9 cellular contexts compared by ENCODE assay signal in genomic region chr19:35719402-35720162, GRCh38. TPM values are rescaled to one million over a fixed set of nuclear protein-coding genes. Genes with fewer than 3 reads are reported as not detected.
A peak's percentile ranks its signal among the peaks of the same experiment; 100 is the strongest.
DNase-seq lines count a peak whose midpoint lies in the region; ATAC-seq, FAIRE-seq and TF ChIP-seq lines count a peak whose summit lies in the region.
"Had no signal": no experiment of that assay in that cellular context is flagged by ENCODE, and none has a peak within 500 bp of the region (broad histone marks: within the 10 kb centered on the region; RNA-seq: fewer than 3 reads in every experiment).

No MANE protein-coding gene starts in this region.

- peak overlapping the region; percentile 83; the same call in 1 of the 2 replicates for H3K4me2 ChIP-seq in MM.1S (ENCODE audit: low read depth, low read length)

- intact Hi-C loops in CD4-positive, alpha-beta T cell (cut with DNase I, micrococcal nuclease): loop anchor here (5.0 to 10.0 kb wide), 3 partner anchors 38 to 455 kb away; partner anchors contain the start of genes COX6B1 (in 1 of the 2), HSPB6 (in 1 of the 2), PROSER3 (in 1 of the 2) and USF2 (in 1 of the 2)
- intact Hi-C loops in dorsolateral prefrontal cortex (cut with DNase I): loop anchor here in 1 of 2 donors (5.0 kb wide), 1 partner anchor 72 kb away; the partner anchor contains the start of gene COX6B1

- no peak overlapping the region for H2AFZ ChIP-seq in MM.1S (ENCODE audit: low read length)

- H3K9me3 Mint-ChIP-seq in CD4-positive, alpha-beta T cell: no peaks in the 10 kb centered on the region
- no peaks in the 10 kb centered on the region for H3K9me3 Mint-ChIP-seq in nephron

- no peaks in the 10 kb centered on the region for H3K27me3 Mint-ChIP-seq in CD4-positive, alpha-beta T cell
- H3K27me3 Mint-ChIP-seq in nephron (ENCODE audit: low read depth): no peaks in the 10 kb centered on the region

- H3K4me1 ChIP-seq in MM.1S (ENCODE audit: low read length): peaks cover 9% of the 10 kb centered on the region; the same call in 1 of the 2 replicates

- H3K27me3 ChIP-seq in CD4-positive, alpha-beta T cell (ENCODE audit: control insufficient read depth, insufficient read depth, low read length): no peaks in the 10 kb centered on the region
- H3K27me3 ChIP-seq in MM.1S (replicated peaks; ENCODE audit: insufficient read depth, low read length) (peaks cover 1% of the 10 kb centered on the region; the same call in 1 of the 2 replicates), dorsolateral prefrontal cortex (no peaks in the 10 kb centered on the region)

- peak overlapping the region; percentile 78; the same call in 1 of the 2 replicates for H3K9ac ChIP-seq in MM.1S (ENCODE audit: low read length)

- no peak for FAIRE-seq in urothelium cell line (lab: Jason Lieb, UNC)

- H3K27ac Mint-ChIP-seq in CD4-positive, alpha-beta T cell: peak overlapping the region; percentile 87
- peak overlapping the region; percentile 56 to 90 (median 60) for H3K27ac Mint-ChIP-seq in nephron

- CTCF ChIA-PET in CD4-positive, alpha-beta T cell (lab: Charles Lee): no interaction called here

- H3K4me3 Mint-ChIP-seq in CD4-positive, alpha-beta T cell: peak overlapping the region; percentile 95
- H3K4me3 Mint-ChIP-seq in nephron: peak overlapping the region; percentile 92 to 96 (median 94)

- POLR2A ChIA-PET in CD4-positive, alpha-beta T cell (lab: Charles Lee): interaction anchor here (1.0 to 2.1 kb wide), 9 partner anchors 8 to 71 kb away, joined by 3 to 20 read pairs (median 10); partner anchors contain the start of genes COX6B1, IGFLR1, LIN37 and PSENEN

- peaks cover 45% of the 10 kb centered on the region for H3K4me1 Mint-ChIP-seq in CD4-positive, alpha-beta T cell (ENCODE audit: low read depth)
- peaks cover 13% of the 10 kb centered on the region for H3K4me1 Mint-ChIP-seq in nephron

- ATAC-seq in CD4-positive, alpha-beta T cell (ENCODE audit: poor library complexity): no peak
- ATAC-seq in GM18873 (IDR thresholded peaks at IDR 0.05; ENCODE audit: low FRiP score, unreplicated experiment): no peak
- ATAC-seq in HG03342 (IDR thresholded peaks at IDR 0.05; ENCODE audit: unreplicated experiment): no peak

- H3K27ac ChIP-seq in CD4-positive, alpha-beta T cell (ENCODE audit: low read depth, low read length): no peak overlapping the region
- H3K27ac ChIP-seq in MM.1S (ENCODE audit: low read length) (no peak overlapping the region), dorsolateral prefrontal cortex (no peak overlapping the region)

- H4K20me1 ChIP-seq in MM.1S (ENCODE audit: insufficient read depth, low read length): no peaks in the 10 kb centered on the region

- peaks cover 58% of the 10 kb centered on the region for H3K36me3 Mint-ChIP-seq in CD4-positive, alpha-beta T cell (ENCODE audit: low read depth)
- H3K36me3 Mint-ChIP-seq in nephron (ENCODE audit: low read depth): peaks cover 33% of the 10 kb centered on the region

- no peak for DNase-seq in CD4-positive, alpha-beta T cell
- no peak for DNase-seq in MM.1S
- DNase-seq in dorsolateral prefrontal cortex: no peak
- DNase-seq in HPDE6-E6E7 (ENCODE audit: extremely low spot score): no peak
- no peak for DNase-seq in urothelium cell line (ENCODE audit: low spot score)

- no peaks in the 10 kb centered on the region for H3K9me2 ChIP-seq in MM.1S (replicated peaks; ENCODE audit: insufficient read depth, low read length)

- no peak for TF ChIP-seq CTCF in CD4-positive, alpha-beta T cell (IDR thresholded peaks at IDR 0.05)
- TF ChIP-seq CTCF in MM.1S (IDR thresholded peaks at IDR 0.05; ENCODE audit: low read length): no peak
- TF ChIP-seq CTCF in dorsolateral prefrontal cortex (IDR thresholded peaks at IDR 0.05 in 54 of 56, conservative IDR thresholded peaks at IDR 0.05 in 2 of 56; ENCODE audit: low read depth in 1 of 56, partially characterized antibody in 56 of 56): no peak
- TF ChIP-seq CTCF in nephron (IDR thresholded peaks at IDR 0.05; ENCODE audit: unreplicated experiment in 3 of 3): no peak

- H3K4me3 ChIP-seq in MM.1S (ENCODE audit: low read length): no peak overlapping the region
- peak overlapping the region in 36 of 59 donors; percentile 71 to 98 (median 88) for H3K4me3 ChIP-seq in dorsolateral prefrontal cortex

- no peaks in the 10 kb centered on the region for H3K9me3 ChIP-seq in CD4-positive, alpha-beta T cell (ENCODE audit: control insufficient read depth, low read length)
- H3K9me3 ChIP-seq in MM.1S (replicated peaks; ENCODE audit: insufficient read depth, low read length): no peaks in the 10 kb centered on the region

- H3F3A ChIP-seq in MM.1S (ENCODE audit: insufficient read depth, low read length): peaks cover 7% of the 10 kb centered on the region; the same call in 1 of the 2 replicates

- H3K36me3 ChIP-seq in MM.1S (replicated peaks; ENCODE audit: insufficient read depth, low read length): no peaks in the 10 kb centered on the region

- H3K79me2 ChIP-seq in MM.1S (ENCODE audit: low read length): peaks cover 40% of the 10 kb centered on the region

RNA-seq across cellular contexts. Expression of gene KMT2B, which starts 1.8 kb away (rescaled TPM):
- 10 to 100 TPM; 59.4 to 59.7 TPM for total RNA-seq in CD4-positive, alpha-beta T cell
- 10 to 100 TPM; 24.7 to 47.4 (median 32.9) TPM for total RNA-seq in dorsolateral prefrontal cortex

RNA-seq across cellular contexts. Expression of gene ZBTB32, which starts 15.2 kb away (rescaled TPM):
- total RNA-seq in CD4-positive, alpha-beta T cell: 1 to 10 TPM; 2.2 to 3.3 TPM
- total RNA-seq in dorsolateral prefrontal cortex: under 1 TPM in 1 of 120 experiments, not detected in 119; 0.54 TPM
- total RNA-seq: dermis blood vessel endothelial cell had no signal

RNA-seq across cellular contexts. Expression of gene IGFLR1, which starts 22.7 kb away (rescaled TPM):
- total RNA-seq in CD4-positive, alpha-beta T cell: 10 to 100 TPM; 40.3 to 43.1 TPM
- total RNA-seq in dorsolateral prefrontal cortex: 10 to 100 TPM in 17 of 120 experiments, 1 to 10 TPM in 103; 1.6 to 16.9 (median 5.9) TPM

RNA-seq across cellular contexts. Expression of gene U2AF1L4, which starts 25.6 kb away (rescaled TPM):
- 10 to 100 TPM; 74.6 to 85.8 TPM for total RNA-seq in CD4-positive, alpha-beta T cell
- 10 to 100 TPM in 119 of 120 experiments, 1 to 10 TPM in 1; 9.6 to 45.3 (median 29.3) TPM for total RNA-seq in dorsolateral prefrontal cortex

RNA-seq across cellular contexts. Expression of gene PSENEN, which starts 25.9 kb away (rescaled TPM):
- total RNA-seq in CD4-positive, alpha-beta T cell: 1 to 10 TPM; 7.3 to 9.4 TPM
- total RNA-seq in dorsolateral prefrontal cortex: 10 to 100 TPM; 31.7 to 63.6 (median 46.4) TPM
